In genomic region chr6:125714431-125715090, GRCh38 we compare ENCODE assay signal across 11 cellular contexts. TPM values are rescaled to one million over a fixed set of nuclear protein-coding genes. Genes with fewer than 3 reads are reported as not detected.
A peak's percentile ranks its signal among the peaks of the same experiment; 100 is the strongest.
DNase-seq lines count a peak whose midpoint lies in the region; ATAC-seq, FAIRE-seq and TF ChIP-seq lines count a peak whose summit lies in the region.
"Had no signal": no experiment of that assay in that cellular context is flagged by ENCODE, and none has a peak within 500 bp of the region (broad histone marks: within the 10 kb centered on the region; RNA-seq: fewer than 3 reads in every experiment).

No MANE protein-coding gene starts in this region.

- WGBS in SK-N-SH (ENCODE audit: low lambda C conversion rate): 0% methylated on average over 2 of the region's 2 CpGs

- intact Hi-C loops in left lung (cut with DNase I): no loop called here

- H3K9me2 ChIP-seq in SK-N-SH: no peaks in the 10 kb centered on the region

- no peak for TF ChIP-seq EP300 in SK-N-SH (IDR thresholded peaks at IDR 0.05; ENCODE audit: borderline replicate concordance in 1 of 2, low read depth in 1 of 2, low read length in 1 of 2)

- ATAC-seq in GM19467 (IDR thresholded peaks at IDR 0.05; ENCODE audit: unreplicated experiment) (peak; percentile 75), HG03095 (IDR thresholded peaks at IDR 0.05; ENCODE audit: unreplicated experiment) (peak; percentile 34), left lung (no peak)
- peak; percentile 51 for ATAC-seq in activated CD8-positive, alpha-beta T cell treated with anti-CD3 and anti-CD28 coated beads, Interleukin-2, amount 10 ng/mL, durations not matched to agents 7 days and 5 days

- POLR2A ChIA-PET in activated CD8-positive, alpha-beta T cell treated with anti-CD3 and anti-CD28 coated beads, Interleukin-2, amount 10 ng/mL, durations not matched to agents 7 days and 5 days (lab: Charles Lee): no interaction called here
- POLR2A ChIA-PET in SK-N-SH (lab: Yijun Ruan, JAX): no interaction called here

- CTCF ChIA-PET in activated CD8-positive, alpha-beta T cell treated with anti-CD3 and anti-CD28 coated beads, Interleukin-2, amount 10 ng/mL, durations not matched to agents 7 days and 5 days (lab: Charles Lee): interaction anchor here (2.1 kb wide), 1 partner anchor 39 kb away, joined by 4 read pairs; no protein-coding TSS in a partner anchor
- CTCF ChIA-PET in SK-N-SH (lab: Yijun Ruan, JAX): interaction anchor here (1.1 kb wide), 1 partner anchor 561 kb away, joined by 3 read pairs; the partner anchor contains the start of gene TPD52L1

- DNase-seq in GM18507 (ENCODE audit: extremely low spot score, insufficient read length, low read depth): no peak
- no peak for DNase-seq in activated CD8-positive, alpha-beta T cell treated with anti-CD3 and anti-CD28 coated beads, Interleukin-2, amount 10 ng/mL, durations not matched to agents 7 days and 5 days
- DNase-seq in left lung: no peak
- no peak for DNase-seq in glutamatergic neuron
- DNase-seq in NCI-H2171 (lab: John Stamatoyannopoulos, UW): no peak
- DNase-seq in SK-N-SH: no peak
- DNase-seq: SIG-M5 had no signal

- H3K9me3 ChIP-seq in left lung (peaks cover 0 to 5% of the 10 kb centered on the region in 2 donors), SK-N-SH (no peaks in the 10 kb centered on the region)

- H3K9me3 Mint-ChIP-seq in activated CD8-positive, alpha-beta T cell treated with anti-CD3 and anti-CD28 coated beads, Interleukin-2, amount 10 ng/mL, durations not matched to agents 7 days and 5 days (ENCODE audit: insufficient read depth): no peaks in the 10 kb centered on the region
- H3K9me3 Mint-ChIP-seq in glutamatergic neuron (ENCODE audit: unreplicated experiment): peaks cover 4% of the 10 kb centered on the region

- H3K27me3 ChIP-seq in left lung: no peaks in the 10 kb centered on the region
- no peaks in the 10 kb centered on the region for H3K27me3 ChIP-seq in SK-N-SH (ENCODE audit: insufficient read depth)

- H3K27ac ChIP-seq in left lung (no peak overlapping the region), SK-N-SH (ENCODE audit: low read depth in 2 of 2, low read length in 1 of 2) (no peak overlapping the region)
- H3K27ac ChIP-seq: epithelial cell of prostate had no signal

- H3K36me3 ChIP-seq in left lung (no peaks in the 10 kb centered on the region), SK-N-SH (replicated peaks in 1 of 2; ENCODE audit: control insufficient read depth in 1 of 2, insufficient read depth in 2 of 2, low read length in 1 of 2) (no peaks in the 10 kb centered on the region)

- H3K27me3 Mint-ChIP-seq in activated CD8-positive, alpha-beta T cell treated with anti-CD3 and anti-CD28 coated beads, Interleukin-2, amount 10 ng/mL, durations not matched to agents 7 days and 5 days (ENCODE audit: low read depth): peaks cover 5% of the 10 kb centered on the region
- peaks cover 2% of the 10 kb centered on the region for H3K27me3 Mint-ChIP-seq in glutamatergic neuron (ENCODE audit: unreplicated experiment)

- no peak for TF ChIP-seq CTCF in left lung (IDR thresholded peaks at IDR 0.05)
- TF ChIP-seq CTCF in glutamatergic neuron (IDR thresholded peaks at IDR 0.05; ENCODE audit: partially characterized antibody, unreplicated experiment): no peak
- no peak for TF ChIP-seq CTCF in SK-N-SH (IDR thresholded peaks at IDR 0.05)

- peaks cover 13% of the 10 kb centered on the region for H3K4me1 Mint-ChIP-seq in activated CD8-positive, alpha-beta T cell treated with anti-CD3 and anti-CD28 coated beads, Interleukin-2, amount 10 ng/mL, durations not matched to agents 7 days and 5 days (ENCODE audit: low read depth)
- no peaks in the 10 kb centered on the region for H3K4me1 Mint-ChIP-seq in glutamatergic neuron (ENCODE audit: low read depth, unreplicated experiment)

- H2AFZ ChIP-seq in SK-N-SH (ENCODE audit: low read depth): no peak overlapping the region

- H3K36me3 Mint-ChIP-seq in activated CD8-positive, alpha-beta T cell treated with anti-CD3 and anti-CD28 coated beads, Interleukin-2, amount 10 ng/mL, durations not matched to agents 7 days and 5 days (ENCODE audit: low read depth): no peaks in the 10 kb centered on the region
- H3K36me3 Mint-ChIP-seq in glutamatergic neuron (ENCODE audit: unreplicated experiment): peaks cover 12% of the 10 kb centered on the region

- peak; percentile 77 for FAIRE-seq in GM18507 (lab: Jason Lieb, UNC)

- no peak for TF ChIP-seq RAD21 in SK-N-SH (IDR thresholded peaks at IDR 0.05; ENCODE audit: low read length)

- H3K4me1 ChIP-seq in left lung (no peaks in the 10 kb centered on the region), SK-N-SH (ENCODE audit: control insufficient read depth in 1 of 2, insufficient read depth in 2 of 2, low read depth in 1 of 2, low read length in 1 of 2) (no peaks in the 10 kb centered on the region)

- no peaks in the 10 kb centered on the region for H3K79me2 ChIP-seq in SK-N-SH (ENCODE audit: insufficient read depth)

- no peak overlapping the region for H3K27ac Mint-ChIP-seq in activated CD8-positive, alpha-beta T cell treated with anti-CD3 and anti-CD28 coated beads, Interleukin-2, amount 10 ng/mL, durations not matched to agents 7 days and 5 days
- no peak overlapping the region for H3K27ac Mint-ChIP-seq in glutamatergic neuron (ENCODE audit: unreplicated experiment)

- no peak overlapping the region for H3K9ac ChIP-seq in SK-N-SH

- H4K20me1 ChIP-seq in SK-N-SH (ENCODE audit: insufficient read depth): no peaks in the 10 kb centered on the region

- H3K4me3 ChIP-seq in left lung: no peak overlapping the region
- no peak overlapping the region for H3K4me3 ChIP-seq in SK-N-SH (ENCODE audit: low read depth in 2 of 2, low read length in 1 of 2)

- H3F3A ChIP-seq in SK-N-SH (replicated peaks; ENCODE audit: insufficient read depth): no peaks in the 10 kb centered on the region

- H3K4me2 ChIP-seq in SK-N-SH: no peak overlapping the region

- no peak overlapping the region for H3K4me3 Mint-ChIP-seq in activated CD8-positive, alpha-beta T cell treated with anti-CD3 and anti-CD28 coated beads, Interleukin-2, amount 10 ng/mL, durations not matched to agents 7 days and 5 days
- no peak overlapping the region for H3K4me3 Mint-ChIP-seq in glutamatergic neuron (ENCODE audit: unreplicated experiment)

TF ChIP-seq in SK-N-SH, 30 proteins besides CTCF, POLR2A, EP300 and RAD21 (continues in another document):
- TF ChIP-seq RXRA (IDR thresholded peaks at IDR 0.05; ENCODE audit: borderline replicate concordance, low read depth) (no peak), TAF1 (IDR thresholded peaks at IDR 0.05; ENCODE audit: borderline replicate concordance, low read depth, low read length) (no peak), NRF1 (IDR thresholded peaks at IDR 0.05; ENCODE audit: low read depth, low read length) (no peak), FOXJ3 (CRISPR knock-in tag; IDR thresholded peaks at IDR 0.05) (no peak), FOXM1 (IDR thresholded peaks at IDR 0.05; ENCODE audit: low read depth) (no peak), USF2 (IDR thresholded peaks at IDR 0.05; ENCODE audit: borderline replicate concordance, low read depth, low read length) (no peak), IRF3 (IDR thresholded peaks at IDR 0.05; ENCODE audit: low read depth, low read length) (no peak), SIN3A (IDR thresholded peaks at IDR 0.05; ENCODE audit: borderline replicate concordance, low read depth, low read length) (no peak), GATA2 (CRISPR knock-in tag; IDR thresholded peaks at IDR 0.05) (no peak), RFX5 (IDR thresholded peaks at IDR 0.05; ENCODE audit: low read length) (no peak), MEF2A (IDR thresholded peaks at IDR 0.05; ENCODE audit: borderline replicate concordance, low read depth) (no peak), PBX3 (IDR thresholded peaks at IDR 0.05) (no peak), MAX (IDR thresholded peaks at IDR 0.05; ENCODE audit: low read depth) (no peak), MXI1 (IDR thresholded peaks at IDR 0.05; ENCODE audit: low read depth, low read length) (no peak), NFIC (IDR thresholded peaks at IDR 0.05; ENCODE audit: borderline replicate concordance) (no peak)

RNA-seq across cellular contexts. Expression of gene HEY2, which starts 34.9 kb away (rescaled TPM):
- total RNA-seq in activated CD8-positive, alpha-beta T cell treated with anti-CD3 and anti-CD28 coated beads, Interleukin-2, amount 10 ng/mL, durations not matched to agents 7 days and 5 days: not detected
- total RNA-seq in left lung: 1 to 10 TPM; 1.4 to 3.6 TPM
- 2.1 TPM for total RNA-seq in glutamatergic neuron (ENCODE audit: unreplicated experiment)
- polyA plus RNA-seq in SK-N-SH (2012; rRNA removed): not detected in 2 replicates
- not detected in 2 replicates for polyA plus RNA-seq in SK-N-SH (2012; cell fraction: cytosol; rRNA removed)
- polyA plus RNA-seq in SK-N-SH (2012; cell fraction: nucleus; rRNA removed): not detected in 2 replicates
- total RNA-seq: G401 had no signal
